In genomic region chr1:213585402-213585801, GRCh38 we compare ENCODE assay signal across 24 cellular contexts.
DNase-seq lines count a peak whose midpoint lies in the region; ATAC-seq and TF ChIP-seq lines count a peak whose summit lies in the region.
"Had no signal": no experiment of that assay in that cellular context is flagged by ENCODE, and none has a peak within 500 bp of the region (broad histone marks: within the 10 kb centered on the region; RNA-seq: fewer than 3 reads in every experiment).

No MANE protein-coding gene starts in this region.

- H3K36me3 Mint-ChIP-seq in endodermal cell (ENCODE audit: low read depth) (no peaks in the 10 kb centered on the region), T-helper 17 cell (ENCODE audit: low read depth) (no peaks in the 10 kb centered on the region)
- H3K36me3 Mint-ChIP-seq: CD4-positive, alpha-beta memory T cell had no signal

- in situ Hi-C loops in transverse colon (cut with MboI; ENCODE audit: low pct_ligation_motif_present in 1 of 4, low pct_unique_long_range_greater_than_20kb in 1 of 4, low sequenced_read_pairs in 3 of 4), result no loop called here

- TF ChIP-seq EP300 in transverse colon (IDR thresholded peaks at IDR 0.05; ENCODE audit: low read depth), result no peak

- H3K9ac ChIP-seq in endodermal cell (ENCODE audit: extremely low read depth, low read length, poor library complexity, severe bottlenecking) (no peak overlapping the region), mucosa of rectum (ENCODE audit: low read depth in 1 of 2, low read length in 2 of 2) (no peak overlapping the region)
- H3K9ac ChIP-seq: GM23248 had no signal

- H3K9me3 ChIP-seq in Peyer's patch (no peaks in the 10 kb centered on the region), endodermal cell (ENCODE audit: control insufficient read depth, low read length) (peaks cover 6% of the 10 kb centered on the region), mucosa of rectum (ENCODE audit: control insufficient read depth in 2 of 2, low read length in 2 of 2) (no peaks in the 10 kb centered on the region), transverse colon (no peaks in the 10 kb centered on the region), T-helper 17 cell (ENCODE audit: control insufficient read depth, low read length, poor library complexity, severe bottlenecking) (no peaks in the 10 kb centered on the region)
- H3K9me3 ChIP-seq: A549, MG63 had no signal

- intact Hi-C loops in transverse colon (cut with DNase I; ENCODE audit: low total_unique reads), result no loop called here

- H3K27me3 ChIP-seq in Peyer's patch, result no peaks in the 10 kb centered on the region
- peaks cover 12% of the 10 kb centered on the region for H3K27me3 ChIP-seq in endodermal cell (ENCODE audit: control insufficient read depth, insufficient read depth, low read length, poor library complexity, severe bottlenecking)
- no peaks in the 10 kb centered on the region for H3K27me3 ChIP-seq in mucosa of rectum (ENCODE audit: control insufficient read depth in 2 of 2, insufficient read depth in 2 of 2, low read length in 2 of 2)
- H3K27me3 ChIP-seq in transverse colon, result no peaks in the 10 kb centered on the region
- H3K27me3 ChIP-seq: MG63 had no signal

- 75 to 96% methylated on average over 2 of the region's 2 CpGs for WGBS in endodermal cell (ENCODE audit: insufficient coverage in 1 of 2, insufficient read length in 1 of 2), 2 experiments
- WGBS in transverse colon (ENCODE audit: low coverage in 1 of 2), 2 donors, result 50% methylated on average over 2 of the region's 2 CpGs; no CpG with 5 or more reads in 1 of the 2 donors

- H3K9me3 Mint-ChIP-seq in endodermal cell, result no peaks in the 10 kb centered on the region
- H3K9me3 Mint-ChIP-seq: H9 had no signal

- H3K4me3 ChIP-seq in Peyer's patch (no peak overlapping the region), endodermal cell (ENCODE audit: low read length) (no peak overlapping the region), mucosa of rectum (ENCODE audit: low read length in 2 of 2) (peak overlapping the region in 1 of 2 donors; percentile 14), transverse colon (no peak overlapping the region)
- H3K4me3 ChIP-seq: A549, GM23248, MG63 had no signal

- H3K4me1 Mint-ChIP-seq in endodermal cell (peaks cover 21% of the 10 kb centered on the region), T-helper 17 cell (no peaks in the 10 kb centered on the region)
- H3K4me1 Mint-ChIP-seq: CD4-positive, alpha-beta memory T cell; H9 had no signal

- H3K4me1 ChIP-seq in Peyer's patch (peaks cover 0 to 20% (median 0%) of the 10 kb centered on the region in 4 donors), endodermal cell (ENCODE audit: control insufficient read depth, insufficient read depth, low read length) (peaks cover 4% of the 10 kb centered on the region), mucosa of rectum (ENCODE audit: control insufficient read depth in 2 of 2, insufficient read depth in 2 of 2, low read length in 2 of 2) (peaks cover 16 to 20% of the 10 kb centered on the region in 2 donors), transverse colon (peaks cover 0 to 32% (median 19%) of the 10 kb centered on the region in 4 donors)
- H3K4me1 ChIP-seq: A549 had no signal

- H3K27ac Mint-ChIP-seq in endodermal cell (no peak overlapping the region), T-helper 17 cell (no peak overlapping the region)
- H3K27ac Mint-ChIP-seq: CD4-positive, alpha-beta memory T cell; H9; HFFc6 had no signal

- TF ChIP-seq CTCF in Peyer's patch (IDR thresholded peaks at IDR 0.05), result peak in 1 of 6 experiments; percentile 9
- no peak for TF ChIP-seq CTCF in endodermal cell (conservative IDR thresholded peaks at IDR 0.05)
- no peak for TF ChIP-seq CTCF in transverse colon (IDR thresholded peaks at IDR 0.05)

- no peak for ATAC-seq in T-helper 17 cell
- no peak for ATAC-seq in stimulated activated naive CD8-positive, alpha-beta T cell treated with anti-CD3 and anti-CD28 coated beads, Interleukin-15, Interleukin-2, amounts not matched to agents 100 U/mL and 50 U/mL, for 24 hours
- ATAC-seq: A549 had no signal

- H3K27ac ChIP-seq in Peyer's patch, result peak overlapping the region in 2 of 4 donors; percentile 1 to 26
- H3K27ac ChIP-seq in endodermal cell (ENCODE audit: low read depth, low read length), result no peak overlapping the region
- H3K27ac ChIP-seq in mucosa of rectum (ENCODE audit: low read depth in 2 of 2, low read length in 2 of 2), result peak overlapping the region; percentile 11 to 71
- H3K27ac ChIP-seq in transverse colon, result peak overlapping the region; percentile 34 to 61 (median 46)
- H3K27ac ChIP-seq: A549, GM23248, RWPE1 had no signal

- peak in 2 of 3 donors; percentile 59 to 78 for DNase-seq in Peyer's patch
- peak; percentile 54 for DNase-seq in endodermal cell
- peak; percentile 52 for DNase-seq in transverse colon
- DNase-seq in kidney glomerular epithelial cell (lab: John Stamatoyannopoulos, UW), result no peak
- no peak for DNase-seq in T-helper 17 cell
- DNase-seq in stimulated activated naive CD8-positive, alpha-beta T cell treated with anti-CD3 and anti-CD28 coated beads, Interleukin-15, Interleukin-2, amounts not matched to agents 100 U/mL and 50 U/mL, for 24 hours, result no peak
- DNase-seq: C1 segment of cervical spinal cord; CD4-positive, alpha-beta memory T cell; COR-L47; GM23248; H9; HFFc6; IMR-90; KG1; MG63; NCI-H1694; NCI-H2081; NCI-H2227 treated with DMSO at 0.1 percent for 48 hours; NCI-H510A; NCI-H69; SHP77 had no signal

- H3K27me3 Mint-ChIP-seq in endodermal cell (ENCODE audit: insufficient read depth), result peaks cover 63% of the 10 kb centered on the region
- no peaks in the 10 kb centered on the region for H3K27me3 Mint-ChIP-seq in T-helper 17 cell

- TF ChIP-seq POLR2A in Peyer's patch (IDR thresholded peaks at IDR 0.05), result no peak
- no peak for TF ChIP-seq POLR2A in transverse colon (IDR thresholded peaks at IDR 0.05)

- H3K36me3 ChIP-seq in Peyer's patch (no peaks in the 10 kb centered on the region), endodermal cell (ENCODE audit: control insufficient read depth, insufficient read depth, low read length) (no peaks in the 10 kb centered on the region), mucosa of rectum (ENCODE audit: control insufficient read depth in 2 of 2, insufficient read depth in 2 of 2, low read length in 2 of 2) (no peaks in the 10 kb centered on the region), transverse colon (no peaks in the 10 kb centered on the region)
- H3K36me3 ChIP-seq: MG63 had no signal

- H3K4me3 Mint-ChIP-seq in endodermal cell (no peak overlapping the region), T-helper 17 cell (no peak overlapping the region)
- H3K4me3 Mint-ChIP-seq: CD4-positive, alpha-beta memory T cell; H9; HFFc6 had no signal

Comparison
In these comparisons a context has a peak if more than half of its experiments do, and no peak if none do; other contexts are left out.
1. DNase-seq: peak in Peyer's patch (2 of 3), endodermal cell (single experiment) and transverse colon (single experiment); none in kidney glomerular epithelial cell (single experiment), T-helper 17 cell (0 of 3) and stimulated activated naive CD8-positive, alpha-beta T cell treated with anti-CD3 and anti-CD28 coated beads, Interleukin-15, Interleukin-2, amounts not matched to agents 100 U/mL and 50 U/mL, for 24 hours (single experiment).